12 cellular contexts compared by ENCODE assay signal in the genomic region with DNA sequence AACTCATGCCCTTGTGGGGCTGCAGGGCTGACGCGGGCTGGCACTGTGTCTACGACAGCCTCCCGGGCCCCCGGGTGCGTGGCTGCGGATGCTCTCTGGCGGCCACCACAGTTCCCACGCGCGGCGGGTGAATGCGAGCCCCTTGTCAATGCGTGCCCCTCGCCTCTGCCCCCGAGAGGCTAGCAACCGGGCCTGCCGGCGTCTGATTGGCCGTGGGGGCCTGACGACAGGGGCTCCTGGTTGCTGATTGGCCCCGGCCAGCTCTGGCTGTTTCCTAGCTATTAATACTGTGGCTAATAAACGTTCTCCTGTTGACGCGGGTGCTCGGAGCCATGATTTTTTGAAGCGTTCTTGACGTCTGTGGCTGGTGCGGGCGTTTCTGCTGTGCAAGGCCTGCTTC. TPM values are rescaled to one million over a fixed set of nuclear protein-coding genes. Genes with fewer than 3 reads are reported as not detected.
A peak's percentile ranks its signal among the peaks of the same experiment; 100 is the strongest.
DNase-seq lines count a peak whose midpoint lies in the region; ATAC-seq and TF ChIP-seq lines count a peak whose summit lies in the region.
"Had no signal": no experiment of that assay in that cellular context is flagged by ENCODE, and none has a peak within 500 bp of the region (broad histone marks: within the 10 kb centered on the region; RNA-seq: fewer than 3 reads in every experiment).

No MANE protein-coding gene starts in this region.

- CTCF ChIA-PET in A673 (lab: Charles Lee): no interaction called here

- TF ChIP-seq CTCF in A673 (conservative IDR thresholded peaks at IDR 0.05; ENCODE audit: low read depth, low read length) (no peak), fibroblast of villous mesenchyme (IDR thresholded peaks at IDR 0.05; ENCODE audit: insufficient read depth, low read depth, low read length) (no peak), mucosa of descending colon (IDR thresholded peaks at IDR 0.05) (no peak)

- H3K9me3 ChIP-seq in A673 (ENCODE audit: low read depth, low read length, poor library complexity, severe bottlenecking) (no peaks in the 10 kb centered on the region), mucosa of descending colon (peaks cover 4% of the 10 kb centered on the region)

- no peak overlapping the region for H3K4me3 ChIP-seq in A673 (ENCODE audit: low read depth, low read length, poor library complexity, severe bottlenecking)
- no peak overlapping the region for H3K4me3 ChIP-seq in fibroblast of villous mesenchyme (ENCODE audit: low read depth, low read length)
- no peak overlapping the region for H3K4me3 ChIP-seq in mucosa of descending colon
- H3K4me3 ChIP-seq: upper lobe of left lung had no signal

- POLR2A ChIA-PET in A673 (lab: Charles Lee; ENCODE audit: low non-redundant PET): no interaction called here

- in situ Hi-C loops in SK-MEL-5 (cut with HindIII; ENCODE audit: low pct_unique_long_range_greater_than_20kb, low sequenced_read_pairs): no loop called here

- ATAC-seq in mucosa of descending colon (peak; percentile 20), HG03280 (IDR thresholded peaks at IDR 0.05; ENCODE audit: unreplicated experiment) (no peak)
- ATAC-seq: activated CD8-positive, alpha-beta T cell treated with anti-CD3 and anti-CD28 coated beads, Interleukin-2, amount 10 ng/mL, durations not matched to agents 7 days and 5 days had no signal

- H3K36me3 ChIP-seq in A673 (ENCODE audit: insufficient read depth, low read length, poor library complexity, severe bottlenecking) (no peaks in the 10 kb centered on the region), mucosa of descending colon (ENCODE audit: low read depth) (no peaks in the 10 kb centered on the region)
- H3K36me3 ChIP-seq: upper lobe of left lung had no signal

- DNase-seq in A673 (ENCODE audit: low spot score) (peak; percentile 60), SK-MEL-5 (ENCODE audit: low read depth, low spot score) (peak; percentile 35), fibroblast of villous mesenchyme (ENCODE audit: low read depth) (peak; percentile 86), mucosa of descending colon (peak in 2 of 3 donors; percentile 19 to 33), SHP77 treated with DMSO at 0.1 percent for 48 hours (lab: John Stamatoyannopoulos, UW) (no peak), SHP77 (lab: John Stamatoyannopoulos, UW) (no peak)
- DNase-seq in activated effector memory CD4-positive, alpha-beta T cell treated with Interleukin-2 at 50 U/mL for 16 hours: no peak
- DNase-seq: activated CD8-positive, alpha-beta T cell treated with anti-CD3 and anti-CD28 coated beads, Interleukin-2, amount 10 ng/mL, durations not matched to agents 7 days and 5 days; NCI-H345; SW 1271 had no signal

- no TSS peak for BruUV-seq in A673 (replicated peaks; lab: Mats Ljungman, UMichigan)

- no peaks in the 10 kb centered on the region for H3K27me3 ChIP-seq in A673 (replicated peaks; ENCODE audit: insufficient read depth, low read depth, low read length, poor library complexity)

- intact Hi-C loops in A673 (cut with micrococcal nuclease; ENCODE audit: unreplicated experiment) (no loop called here), mucosa of descending colon (cut with DNase I, micrococcal nuclease) (no loop called here)

- no peaks in the 10 kb centered on the region for H3K4me1 ChIP-seq in A673 (ENCODE audit: insufficient read depth, low read length, poor library complexity, severe bottlenecking)
- H3K4me1 ChIP-seq in mucosa of descending colon (ENCODE audit: low read depth): no peaks in the 10 kb centered on the region

- H3K27ac ChIP-seq in A673 (ENCODE audit: low read depth, low read length, poor library complexity, severe bottlenecking): no peak overlapping the region
- H3K27ac ChIP-seq: upper lobe of left lung had no signal

RNA-seq across cellular contexts. Expression of gene MEG3, which starts 1.8 kb away (rescaled TPM):
- total RNA-seq in A673 (2021) (51.0 and 58.7 TPM in 2 replicates), fibroblast of villous mesenchyme (120 and 187 TPM in 2 replicates), mucosa of descending colon (10 to 100 TPM; 13.8 to 32.2 (median 16.4) TPM)
- total RNA-seq in SK-MEL-5 (2014; rRNA removed; shearing (Covaris generic)): 0.08 TPM in 1 of 2 replicates, not detected in the other
- polyA plus RNA-seq in SK-MEL-5 (2015; cell fraction: cytosol; rRNA removed): not detected in 2 replicates
- 0.11 TPM in 1 of 2 replicates, not detected in the other for polyA plus RNA-seq in SK-MEL-5 (2015; cell fraction: nucleus; rRNA removed)
- total RNA-seq: activated CD8-positive, alpha-beta T cell treated with anti-CD3 and anti-CD28 coated beads, Interleukin-2, amount 10 ng/mL, durations not matched to agents 7 days and 5 days had no signal

Comparison
In these comparisons a context has a peak if more than half of its experiments do, and no peak if none do; other contexts are left out.
1. DNase-seq: peak in A673 (single experiment), SK-MEL-5 (single experiment), fibroblast of villous mesenchyme (single experiment) and mucosa of descending colon (2 of 3); none in SHP77 treated with DMSO at 0.1 percent for 48 hours (single experiment), activated effector memory CD4-positive, alpha-beta T cell treated with Interleukin-2 at 50 U/mL for 16 hours (single experiment) and SHP77 (0 of 2).
2. RNA of gene MEG3, which starts 1.8 kb away (total RNA-seq): 120 to 187 TPM in fibroblast of villous mesenchyme, 51.0 to 58.7 TPM in A673 and 13.8 to 32.2 TPM in mucosa of descending colon; 0.08 TPM in SK-MEL-5; every median in the first group is over 10 times any median in the second.